8 cellular contexts compared by ENCODE assay signal in the genomic region with DNA sequence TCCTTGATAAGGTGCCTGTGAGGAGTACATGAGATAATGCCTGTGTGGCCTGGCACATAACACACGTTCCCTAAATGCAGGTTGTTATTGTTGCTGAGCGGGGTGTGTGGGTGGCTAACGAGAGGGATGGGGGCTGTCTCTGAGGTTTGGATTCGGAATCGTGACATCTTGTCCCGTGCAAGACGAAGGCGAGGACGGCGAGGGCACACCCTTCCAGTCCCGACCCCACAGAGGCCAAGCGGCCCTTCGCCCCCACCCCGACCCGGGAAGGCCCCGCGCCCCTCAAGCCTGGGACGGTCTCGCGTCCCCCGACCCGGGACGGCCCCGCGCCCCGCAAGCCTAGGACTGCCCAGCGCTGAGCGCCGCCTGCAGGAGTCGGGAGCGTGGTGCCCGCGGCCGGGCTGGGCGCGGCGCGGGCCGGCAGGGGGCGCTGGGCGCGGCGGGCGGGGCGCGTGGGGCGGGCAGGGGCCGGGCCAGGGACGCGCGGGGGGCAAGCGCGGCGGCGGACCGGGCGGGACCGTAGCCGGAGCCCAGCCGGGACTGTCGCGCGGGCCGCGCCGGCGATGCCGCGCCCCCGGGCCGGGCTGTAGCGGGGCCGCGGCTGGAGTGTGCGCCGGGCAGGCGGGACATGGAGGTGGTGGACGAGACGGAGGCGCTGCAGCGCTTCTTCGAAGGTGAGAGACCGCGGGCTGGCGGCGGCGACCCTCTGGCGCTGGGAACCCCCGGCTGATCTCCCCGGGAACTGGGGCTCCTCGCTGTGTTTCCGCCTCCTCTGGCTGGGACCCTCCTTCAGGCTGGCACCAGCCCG. TPM values are rescaled to one million over a fixed set of nuclear protein-coding genes. Genes with fewer than 3 reads are reported as not detected.
A peak's percentile ranks its signal among the peaks of the same experiment; 100 is the strongest.
DNase-seq lines count a peak whose midpoint lies in the region; ATAC-seq and TF ChIP-seq lines count a peak whose summit lies in the region.

A gene (plus strand): TSS at position 520 of the 808 bp plus-strand sequence. CDS start 109 bp downstream, at position 629.

- no peaks in the 10 kb centered on the region for H3K36me3 Mint-ChIP-seq in activated naive CD8-positive, alpha-beta T cell treated with anti-CD3 and anti-CD28 coated beads for 36 hours

- ATAC-seq in GM21576 (IDR thresholded peaks at IDR 0.05; ENCODE audit: unreplicated experiment) (peak; percentile 43), heart right ventricle (peak in 6 of 8 donors; percentile 28 to 72 (median 42)), GM21381 (IDR thresholded peaks at IDR 0.05; ENCODE audit: unreplicated experiment) (no peak)

- DNase-seq in AG09319 (ENCODE audit: extremely low read depth, low read depth) (no peak), SK-N-SH (peak; percentile 95), heart right ventricle (peak; percentile 35 to 65), putamen (ENCODE audit: low spot score) (peak; percentile 70)
- DNase-seq in activated naive CD8-positive, alpha-beta T cell treated with anti-CD3 and anti-CD28 coated beads for 36 hours: peak; percentile 78
- DNase-seq in NK-92 treated with Interleukin-12 subunit alpha and Interleukin-12 subunit beta, amount 100 ng/mL, for 24 hours (lab: John Stamatoyannopoulos, UW): no peak

- peak within 1 kb of the TSS; percentile 63 for H3K9ac ChIP-seq in SK-N-SH

- H3K27me3 ChIP-seq in SK-N-SH (ENCODE audit: insufficient read depth) (no peaks in the 10 kb centered on the region), heart right ventricle (peaks cover 0 to 36% (median 5%) of the 10 kb centered on the region in 7 donors)

- TF ChIP-seq EP300 in SK-N-SH (IDR thresholded peaks at IDR 0.05; ENCODE audit: borderline replicate concordance in 1 of 2, low read depth in 1 of 2, low read length in 1 of 2): no peak

- no peaks in the 10 kb centered on the region for H3K9me3 Mint-ChIP-seq in activated naive CD8-positive, alpha-beta T cell treated with anti-CD3 and anti-CD28 coated beads for 36 hours

- intact Hi-C loops in heart right ventricle (cut with DNase I): loop anchor here in 2 of 10 donors (5.0 kb wide), 1 partner anchor 355 kb away; no protein-coding TSS in a partner anchor

- TF ChIP-seq CTCF in AG09319 (IDR thresholded peaks at IDR 0.05; ENCODE audit: low read depth, low read length) (peak; percentile 36), SK-N-SH (IDR thresholded peaks at IDR 0.05) (peak; percentile 59), heart right ventricle (IDR thresholded peaks at IDR 0.05) (peak in 7 of 9 donors; percentile 30 to 65 (median 50))

- H3K36me3 ChIP-seq in SK-N-SH (replicated peaks in 1 of 2; ENCODE audit: control insufficient read depth in 1 of 2, insufficient read depth in 2 of 2, low read length in 1 of 2): no peaks in the 10 kb centered on the region
- H3K36me3 ChIP-seq in heart right ventricle: no peaks in the 10 kb centered on the region

- peaks cover 14% of the 10 kb centered on the region for H3K4me1 Mint-ChIP-seq in activated naive CD8-positive, alpha-beta T cell treated with anti-CD3 and anti-CD28 coated beads for 36 hours

- H2AFZ ChIP-seq in SK-N-SH (ENCODE audit: low read depth): peak within 1 kb of the TSS; percentile 95

- peak within 1 kb of the TSS; percentile 53 for H3K4me3 Mint-ChIP-seq in activated naive CD8-positive, alpha-beta T cell treated with anti-CD3 and anti-CD28 coated beads for 36 hours

- TF ChIP-seq RAD21 in SK-N-SH (IDR thresholded peaks at IDR 0.05; ENCODE audit: low read length): peak; percentile 25; the same call in 1 of the 2 replicates

- H3K79me2 ChIP-seq in SK-N-SH (ENCODE audit: insufficient read depth): no peaks in the 10 kb centered on the region

- H3K9me3 ChIP-seq in SK-N-SH: no peaks in the 10 kb centered on the region
- H3K9me3 ChIP-seq in heart right ventricle: no peaks in the 10 kb centered on the region

- peak within 1 kb of the TSS; percentile 86 for H3K4me2 ChIP-seq in SK-N-SH

- CTCF ChIA-PET in SK-N-SH (lab: Yijun Ruan, JAX): interaction anchor here (0.6 to 9.1 kb wide), 15 partner anchors 10 to 354 kb away, joined by 3 to 140 read pairs (median 5); a partner anchor contains a TSS

- H3F3A ChIP-seq in SK-N-SH (replicated peaks; ENCODE audit: insufficient read depth): no peaks in the 10 kb centered on the region

- H3K27ac Mint-ChIP-seq in activated naive CD8-positive, alpha-beta T cell treated with anti-CD3 and anti-CD28 coated beads for 36 hours: no peak within 1 kb of the TSS

- 0% methylated on average over 6 of the region's 93 CpGs for WGBS in SK-N-SH (ENCODE audit: low lambda C conversion rate)
- 3% methylated on average over 67 to 90 of the region's 93 CpGs for WGBS in heart right ventricle, 2 donors

- H3K4me3 ChIP-seq in SK-N-SH (ENCODE audit: low read depth in 2 of 2, low read length in 1 of 2) (peak within 1 kb of the TSS; percentile 52 to 64), heart right ventricle (peak within 1 kb of the TSS in 9 of 10 donors; percentile 26 to 55 (median 46))

- peaks cover 34% of the 10 kb centered on the region for H3K27me3 Mint-ChIP-seq in activated naive CD8-positive, alpha-beta T cell treated with anti-CD3 and anti-CD28 coated beads for 36 hours

- H4K20me1 ChIP-seq in SK-N-SH (ENCODE audit: insufficient read depth): no peaks in the 10 kb centered on the region

- POLR2A ChIA-PET in SK-N-SH (lab: Yijun Ruan, JAX): no interaction called here

- no peaks in the 10 kb centered on the region for H3K9me2 ChIP-seq in SK-N-SH

- H3K27ac ChIP-seq in SK-N-SH (ENCODE audit: low read depth in 2 of 2, low read length in 1 of 2) (no peak within 1 kb of the TSS), heart right ventricle (no peak within 1 kb of the TSS)

- peaks cover 9 to 18% of the 10 kb centered on the region in 2 experiments; a peak in 2 of 4 replicates for H3K4me1 ChIP-seq in SK-N-SH (ENCODE audit: control insufficient read depth in 1 of 2, insufficient read depth in 2 of 2, low read depth in 1 of 2, low read length in 1 of 2)
- H3K4me1 ChIP-seq in heart right ventricle: peaks cover 0 to 30% (median 7%) of the 10 kb centered on the region in 9 donors

TF ChIP-seq in SK-N-SH, 30 proteins besides CTCF, POLR2A, EP300 and RAD21:
- TF ChIP-seq, protein P1, sequence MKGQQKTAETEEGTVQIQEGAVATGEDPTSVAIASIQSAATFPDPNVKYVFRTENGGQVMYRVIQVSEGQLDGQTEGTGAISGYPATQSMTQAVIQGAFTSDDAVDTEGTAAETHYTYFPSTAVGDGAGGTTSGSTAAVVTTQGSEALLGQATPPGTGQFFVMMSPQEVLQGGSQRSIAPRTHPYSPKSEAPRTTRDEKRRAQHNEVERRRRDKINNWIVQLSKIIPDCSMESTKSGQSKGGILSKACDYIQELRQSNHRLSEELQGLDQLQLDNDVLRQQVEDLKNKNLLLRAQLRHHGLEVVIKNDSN (IDR thresholded peaks at IDR 0.05; ENCODE audit: borderline replicate concordance, low read depth): no peak
- TF ChIP-seq EZH2phosphoT487 (IDR thresholded peaks at IDR 0.05; ENCODE audit: borderline replicate concordance, low read depth) (no peak), SMC3 (IDR thresholded peaks at IDR 0.05; ENCODE audit: low read depth, low read length) (peak; percentile 31; the same call in 1 of the 2 replicates), MXI1 (IDR thresholded peaks at IDR 0.05; ENCODE audit: low read depth, low read length) (0 out of 2 replicates have a peak, but pooled peaks have one; percentile 3), YY1 (IDR thresholded peaks at IDR 0.05; ENCODE audit: low read depth) (no peak), RFX5 (IDR thresholded peaks at IDR 0.05; ENCODE audit: low read length) (no peak)
- TF ChIP-seq, protein P2, sequence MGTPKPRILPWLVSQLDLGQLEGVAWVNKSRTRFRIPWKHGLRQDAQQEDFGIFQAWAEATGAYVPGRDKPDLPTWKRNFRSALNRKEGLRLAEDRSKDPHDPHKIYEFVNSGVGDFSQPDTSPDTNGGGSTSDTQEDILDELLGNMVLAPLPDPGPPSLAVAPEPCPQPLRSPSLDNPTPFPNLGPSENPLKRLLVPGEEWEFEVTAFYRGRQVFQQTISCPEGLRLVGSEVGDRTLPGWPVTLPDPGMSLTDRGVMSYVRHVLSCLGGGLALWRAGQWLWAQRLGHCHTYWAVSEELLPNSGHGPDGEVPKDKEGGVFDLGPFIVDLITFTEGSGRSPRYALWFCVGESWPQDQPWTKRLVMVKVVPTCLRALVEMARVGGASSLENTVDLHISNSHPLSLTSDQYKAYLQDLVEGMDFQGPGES (IDR thresholded peaks at IDR 0.05; ENCODE audit: low read depth, low read length): no peak
- TF ChIP-seq, protein P3, sequence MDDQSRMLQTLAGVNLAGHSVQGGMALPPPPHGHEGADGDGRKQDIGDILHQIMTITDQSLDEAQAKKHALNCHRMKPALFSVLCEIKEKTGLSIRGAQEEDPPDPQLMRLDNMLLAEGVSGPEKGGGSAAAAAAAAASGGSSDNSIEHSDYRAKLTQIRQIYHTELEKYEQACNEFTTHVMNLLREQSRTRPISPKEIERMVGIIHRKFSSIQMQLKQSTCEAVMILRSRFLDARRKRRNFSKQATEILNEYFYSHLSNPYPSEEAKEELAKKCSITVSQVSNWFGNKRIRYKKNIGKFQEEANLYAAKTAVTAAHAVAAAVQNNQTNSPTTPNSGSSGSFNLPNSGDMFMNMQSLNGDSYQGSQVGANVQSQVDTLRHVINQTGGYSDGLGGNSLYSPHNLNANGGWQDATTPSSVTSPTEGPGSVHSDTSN (IDR thresholded peaks at IDR 0.05): no peak

RNA-seq across cellular contexts. Expression of the gene that starts here (rescaled TPM):
- polyA plus RNA-seq in SK-N-SH (2012; rRNA removed): 1.8 and 2.8 TPM in 2 replicates
- polyA plus RNA-seq in SK-N-SH (2012; cell fraction: cytosol; rRNA removed): 0.97 and 1.4 TPM in 2 replicates
- polyA plus RNA-seq in SK-N-SH (2012; cell fraction: nucleus; rRNA removed): 8.2 and 10.0 TPM in 2 replicates
- under 1 TPM; 0.68 to 0.70 TPM for total RNA-seq in activated naive CD8-positive, alpha-beta T cell treated with anti-CD3 and anti-CD28 coated beads for 36 hours
- 1 to 10 TPM in 1 of 10 donors, under 1 TPM in 9; 0.13 to 1.2 (median 0.26) TPM for total RNA-seq in heart right ventricle
- under 1 TPM; 0.16 to 0.37 TPM for polyA plus RNA-seq in heart right ventricle

Comparison
In these comparisons a context has a peak if more than half of its experiments do, and no peak if none do; other contexts are left out.
1. Peak in DNase-seq in activated naive CD8-positive, alpha-beta T cell treated with anti-CD3 and anti-CD28 coated beads for 36 hours; RNA of the gene not detected or under 1 TPM.
2. DNase-seq: peak in SK-N-SH (single experiment), heart right ventricle (2 of 2) and putamen (single experiment); none in AG09319 (single experiment) and NK-92 treated with Interleukin-12 subunit alpha and Interleukin-12 subunit beta, amount 100 ng/mL, for 24 hours (single experiment).
3. Peak in every context shown above with its lines, with median percentiles within 50 percentile points of each other: CTCF ChIP-seq.